Comparison of ENCODE assay signal across 1 cellular context in genomic region chr1:212283741-212284140, GRCh38.
TF ChIP-seq lines count a peak whose summit lies in the region.

No MANE protein-coding gene starts in this region.

TF ChIP-seq in SK-N-SH treated with all-trans-retinoic acid at 6 μM for 48 hours, 23 proteins besides CTCF, POLR2A, EP300 and RAD21 (continued from another document):
- TF ChIP-seq CSRNP3 (CRISPR knock-in tag; IDR thresholded peaks at IDR 0.05) (no peak), ZNF8 (CRISPR knock-in tag; IDR thresholded peaks at IDR 0.05) (no peak), ISL1 (CRISPR knock-in tag; IDR thresholded peaks at IDR 0.05) (no peak), ZNF565 (CRISPR knock-in tag; conservative IDR thresholded peaks at IDR 0.05; ENCODE audit: low read depth) (no peak), ESRRG (CRISPR knock-in tag; IDR thresholded peaks at IDR 0.05) (no peak), BACH2 (CRISPR knock-in tag; IDR thresholded peaks at IDR 0.05; ENCODE audit: borderline replicate concordance) (no peak), CREB5 (CRISPR knock-in tag; IDR thresholded peaks at IDR 0.05; ENCODE audit: low read depth) (no peak), ZC3H10 (CRISPR knock-in tag; IDR thresholded peaks at IDR 0.05) (no peak), PPARA (CRISPR knock-in tag; IDR thresholded peaks at IDR 0.05; ENCODE audit: borderline replicate concordance) (no peak), ZFP30 (CRISPR knock-in tag; IDR thresholded peaks at IDR 0.05) (no peak), ZNF70 (CRISPR knock-in tag; IDR thresholded peaks at IDR 0.05) (no peak)
